ENCODE assay signal across 17 cellular contexts in genomic region chr7:51246258-51247245, GRCh38.
DNase-seq lines count a peak whose midpoint lies in the region; ATAC-seq and TF ChIP-seq lines count a peak whose summit lies in the region.
"Had no signal": no experiment of that assay in that cellular context is flagged by ENCODE, and none has a peak within 500 bp of the region (broad histone marks: within the 10 kb centered on the region; RNA-seq: fewer than 3 reads in every experiment).

No MANE protein-coding gene starts in this region.

- no peaks in the 10 kb centered on the region for H3K9me3 Mint-ChIP-seq in mesothelial cell of epicardium
- H3K9me3 Mint-ChIP-seq: activated T-helper 1 cell treated with anti-CD3 and anti-CD28 coated beads, Interleukin-12 subunit alpha, Interleukin-12 subunit beta, Interleukin-2, Interleukin-4 antibody, amounts not matched to agents 30 ng/mL and 10 ng/mL and 1 ng/mL, durations not matched to agents 14 hours and 24 hours and 36 hours had no signal

- H3K4me3 ChIP-seq in MG63 = no peak overlapping the region
- no peak overlapping the region for H3K4me3 ChIP-seq in right cardiac atrium (ENCODE audit: low read length)
- H3K4me3 ChIP-seq in stomach smooth muscle (ENCODE audit: low read length in 2 of 2) = no peak overlapping the region
- H3K4me3 ChIP-seq: GM12878 had no signal

- no peak overlapping the region for H3K9ac ChIP-seq in stomach smooth muscle (ENCODE audit: low read length in 2 of 2)

- no peak overlapping the region for H3K4me3 Mint-ChIP-seq in mesothelial cell of epicardium
- H3K4me3 Mint-ChIP-seq: activated T-helper 1 cell treated with anti-CD3 and anti-CD28 coated beads, Interleukin-12 subunit alpha, Interleukin-12 subunit beta, Interleukin-2, Interleukin-4 antibody, amounts not matched to agents 30 ng/mL and 10 ng/mL and 1 ng/mL, durations not matched to agents 14 hours and 24 hours and 36 hours; CD14-positive monocyte had no signal

- H3K36me3 ChIP-seq in MG63 (no peaks in the 10 kb centered on the region), stomach smooth muscle (ENCODE audit: control insufficient read depth in 2 of 2, insufficient read depth in 2 of 2, low read length in 2 of 2) (no peaks in the 10 kb centered on the region)

- ATAC-seq in right cardiac atrium = peak; percentile 90 to 92
- no peak for ATAC-seq in GM19452 (IDR thresholded peaks at IDR 0.05; ENCODE audit: unreplicated experiment)
- no peak for ATAC-seq in HG03460 (IDR thresholded peaks at IDR 0.05; ENCODE audit: unreplicated experiment)
- ATAC-seq: GM12878 had no signal

- H3K27ac ChIP-seq in right cardiac atrium (ENCODE audit: low read length) (peak overlapping the region; percentile 9), stomach smooth muscle (ENCODE audit: low read length) (peak overlapping the region; percentile 24)

- intact Hi-C loops in right cardiac atrium (cut with DNase I) = no loop called here

- no peaks in the 10 kb centered on the region for H3K27me3 ChIP-seq in MG63
- no peaks in the 10 kb centered on the region for H3K27me3 ChIP-seq in right cardiac atrium (ENCODE audit: control insufficient read depth, insufficient read depth)
- no peaks in the 10 kb centered on the region for H3K27me3 ChIP-seq in stomach smooth muscle (ENCODE audit: control insufficient read depth in 1 of 2, insufficient read depth in 2 of 2, low read length in 2 of 2)

- H3K36me3 Mint-ChIP-seq in mesothelial cell of epicardium = no peaks in the 10 kb centered on the region

- no peaks in the 10 kb centered on the region for H3K9me3 ChIP-seq in MG63
- H3K9me3 ChIP-seq in right cardiac atrium (ENCODE audit: control insufficient read depth, low read length) = no peaks in the 10 kb centered on the region
- H3K9me3 ChIP-seq in stomach smooth muscle (ENCODE audit: control insufficient read depth in 2 of 2, low read length in 2 of 2) = no peaks in the 10 kb centered on the region

- peaks cover 3% of the 10 kb centered on the region for H3K4me1 ChIP-seq in right cardiac atrium (ENCODE audit: control insufficient read depth, insufficient read depth, low read length)
- peaks cover 4% of the 10 kb centered on the region for H3K4me1 ChIP-seq in stomach smooth muscle (ENCODE audit: control insufficient read depth, insufficient read depth, low read length)

- H3K4me1 Mint-ChIP-seq in mesothelial cell of epicardium = no peaks in the 10 kb centered on the region

- DNase-seq in MG63 (peak; percentile 68), anterior cingulate cortex (lab: John Stamatoyannopoulos, UW) (peak in 52 of 58 donors; percentile 27 to 84 (median 66)), right cardiac atrium (peak; percentile 65 to 91 (median 88)), mesothelial cell of epicardium (ENCODE audit: low spot score in 2 of 2, unreplicated experiment in 2 of 2) (no peak)
- DNase-seq: activated CD4-positive, alpha-beta T cell treated with anti-CD3 and anti-CD28 coated beads, Interleukin-2, amount 50 U/mL, for 4 hours; aorta; effector memory CD4-positive, alpha-beta T cell; NCI-H526; SHP77; stimulated activated CD4-positive, alpha-beta T cell treated with anti-CD3 and anti-CD28 coated beads, Interleukin-1b, Interleukin-23, amount 100 ng/mL, for 48 hours; stimulated activated CD8-positive, alpha-beta memory T cell treated with anti-CD3 and anti-CD28 coated beads, Interleukin-4, amount 100 ng/mL, for 48 hours had no signal

- H3K27me3 Mint-ChIP-seq in mesothelial cell of epicardium (ENCODE audit: low read depth) = no peaks in the 10 kb centered on the region

- TF ChIP-seq CTCF in mesothelial cell of epicardium (IDR thresholded peaks at IDR 0.05; ENCODE audit: unreplicated experiment) = no peak

- 67% methylated on average over 12 of the region's 12 CpGs for WGBS in right cardiac atrium

- no peak overlapping the region for H3K27ac Mint-ChIP-seq in mesothelial cell of epicardium
- H3K27ac Mint-ChIP-seq: activated T-helper 1 cell treated with anti-CD3 and anti-CD28 coated beads, Interleukin-12 subunit alpha, Interleukin-12 subunit beta, Interleukin-2, Interleukin-4 antibody, amounts not matched to agents 30 ng/mL and 10 ng/mL and 1 ng/mL, durations not matched to agents 14 hours and 24 hours and 36 hours; CD14-positive monocyte had no signal

Comparison
In these comparisons a context has a peak if more than half of its experiments do, and no peak if none do; other contexts are left out.
1. DNase-seq: peak in MG63 (single experiment), anterior cingulate cortex (52 of 58) and right cardiac atrium (3 of 3); none in mesothelial cell of epicardium (0 of 2).
2. ATAC-seq: peak in right cardiac atrium (2 of 2); none in GM19452 (single experiment) and HG03460 (single experiment).